In the genomic region with DNA sequence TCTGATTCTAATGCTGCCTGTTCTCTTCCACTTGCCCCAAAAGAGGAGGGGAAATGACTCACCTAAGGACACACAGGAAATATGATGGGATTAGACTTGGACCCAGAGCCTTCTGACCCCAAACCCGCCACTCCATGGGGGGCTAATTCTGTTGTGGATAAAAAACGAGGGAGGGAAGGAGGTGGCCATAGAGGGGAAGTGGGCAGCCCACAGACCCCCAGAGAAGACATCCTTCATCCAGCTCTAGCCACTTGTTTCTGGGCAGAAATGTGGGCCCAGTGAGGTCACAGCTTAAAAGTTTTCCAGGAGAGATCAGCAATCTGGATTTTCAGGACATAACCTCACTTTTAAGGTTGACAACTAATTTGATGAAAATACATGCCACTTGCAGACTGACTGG, we compare ENCODE assay signal across 17 cellular contexts.
A peak's percentile ranks its signal among the peaks of the same experiment; 100 is the strongest.
DNase-seq lines count a peak whose midpoint lies in the region; ATAC-seq, FAIRE-seq and TF ChIP-seq lines count a peak whose summit lies in the region.
"Had no signal": no experiment of that assay in that cellular context is flagged by ENCODE, and none has a peak within 500 bp of the region (broad histone marks: within the 10 kb centered on the region; RNA-seq: fewer than 3 reads in every experiment).

No MANE protein-coding gene starts in this region.

- CTCF ChIA-PET in A549 (lab: Yijun Ruan, JAX), result no interaction called here

- H3K4me1 ChIP-seq in A549, result peaks cover 11% of the 10 kb centered on the region; the same call in 1 of the 3 replicates
- H3K4me1 ChIP-seq: Caco-2 had no signal

- TF ChIP-seq RAD21 in A549 (conservative IDR thresholded peaks at IDR 0.05 in 1 of 2, IDR thresholded peaks at IDR 0.05 in 1 of 2), result no peak

- no peak for TF ChIP-seq CTCF in A549 (IDR thresholded peaks at IDR 0.05)

- H3K4me2 ChIP-seq in A549, result no peak overlapping the region

- FAIRE-seq in A549 (lab: Jason Lieb, UNC), result no peak
- peak; percentile 40 for FAIRE-seq in urothelium cell line (lab: Jason Lieb, UNC)
- FAIRE-seq: D721Med had no signal

- no peak overlapping the region for H3K4me3 ChIP-seq in A549

- TF ChIP-seq EP300 in A549 (IDR thresholded peaks at IDR 0.05), result no peak

- peak overlapping the region; percentile 11 to 46; a peak in 3 of 6 replicates for H3K27ac ChIP-seq in A549

- POLR2A ChIA-PET in A549 (lab: Yijun Ruan, JAX), result no interaction called here

- no peak for ATAC-seq in A549
- no peak for ATAC-seq in HG03108 (IDR thresholded peaks at IDR 0.05; ENCODE audit: unreplicated experiment)
- ATAC-seq: HCT116 had no signal

- DNase-seq in A549 (ENCODE audit: low read depth in 1 of 2, low spot score in 1 of 2), result no peak
- DNase-seq in ELR (ENCODE audit: low read depth), result peak; percentile 15
- DNase-seq in mesenteric fat pad (ENCODE audit: low spot score), result peak; percentile 24
- DNase-seq in urothelium cell line (ENCODE audit: low spot score), result no peak
- no peak for DNase-seq in NCI-H345 treated with DMSO at 0.1 percent for 48 hours (lab: John Stamatoyannopoulos, UW; ENCODE audit: unreplicated experiment)
- DNase-seq: ACHN; BE2C; C1 segment of cervical spinal cord; CD4-positive, CD25-positive, alpha-beta regulatory T cell; GF-D8; GOT3; H7; HFFc6 had no signal

- 38% methylated on average over 2 of the region's 2 CpGs for WGBS in A549 (ENCODE audit: missing lambda C conversion rate)

- TF ChIP-seq POLR2A in A549 (IDR thresholded peaks at IDR 0.05; ENCODE audit: low read length), result no peak

- no peaks in the 10 kb centered on the region for H3K9me3 ChIP-seq in A549
- H3K9me3 ChIP-seq: BE2C, Caco-2 had no signal

TF ChIP-seq in A549, 52 proteins besides CTCF, POLR2A, EP300 and RAD21:
- no peak for TF ChIP-seq HDAC2 (IDR thresholded peaks at IDR 0.05)
- TF ChIP-seq MAX (IDR thresholded peaks at IDR 0.05), result no peak
- TF ChIP-seq KDM1A (IDR thresholded peaks at IDR 0.05; ENCODE audit: low read depth), result no peak

Comparison
In these comparisons a context has a peak if more than half of its experiments do, and no peak if none do; other contexts are left out.
1. DNase-seq: peak in ELR (single experiment) and mesenteric fat pad (single experiment); none in A549 (0 of 2), urothelium cell line (single experiment) and NCI-H345 treated with DMSO at 0.1 percent for 48 hours (single experiment).